In the genomic region with DNA sequence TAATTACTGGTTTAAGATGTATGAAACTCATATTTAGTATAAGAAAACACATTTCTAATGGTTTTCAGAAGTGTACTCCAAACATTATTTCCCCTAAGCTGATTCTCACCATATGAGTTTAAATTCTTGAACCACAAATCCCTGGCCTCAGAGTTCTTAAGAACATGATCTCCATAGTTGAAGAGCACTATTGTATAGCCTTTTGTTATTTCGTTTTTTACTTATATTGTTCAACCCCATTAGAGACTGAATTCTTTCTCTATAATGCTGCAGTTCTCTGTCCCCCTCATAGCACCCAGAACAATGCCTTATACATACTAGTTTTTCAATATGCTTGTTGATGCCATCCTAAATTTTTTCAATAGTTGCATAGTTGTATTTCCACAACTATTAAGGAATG, we compare ENCODE assay signal across 25 cellular contexts.
"Had no signal": no experiment of that assay in that cellular context is flagged by ENCODE, and none has a peak within 500 bp of the region (broad histone marks: within the 10 kb centered on the region; RNA-seq: fewer than 3 reads in every experiment).

No MANE protein-coding gene starts in this region.

- H3K4me3 ChIP-seq: colonic mucosa, coronary artery, dorsolateral prefrontal cortex, esophagus muscularis mucosa, esophagus squamous epithelium, gastrocnemius medialis, gastroesophageal sphincter, heart left ventricle, heart right ventricle had no signal

- H3K4me1 ChIP-seq: colonic mucosa, gastrocnemius medialis had no signal

- H3K4me3 Mint-ChIP-seq: dendritic cell treated with granulocyte-macrophage colony-stimulating factor and Interleukin-4, amounts not matched to agents 40 ng/mL and 50 ng/mL, for 4 days; effector memory CD8-positive, alpha-beta T cell; endodermal cell had no signal

- ATAC-seq: effector memory CD8-positive, alpha-beta T cell; esophagus mucosa; foreskin keratinocyte; gastrocnemius medialis; gastroesophageal sphincter; heart left ventricle; heart right ventricle had no signal

- H3K27me3 ChIP-seq: colonic mucosa, dorsolateral prefrontal cortex, esophagus muscularis mucosa, esophagus squamous epithelium, foreskin keratinocyte, gastrocnemius medialis, gastroesophageal sphincter, heart left ventricle, heart right ventricle had no signal

- H3K27ac ChIP-seq: colonic mucosa, coronary artery, dorsolateral prefrontal cortex, epithelial cell of prostate, esophagus squamous epithelium, foreskin keratinocyte, gastrocnemius medialis, heart left ventricle, heart right ventricle had no signal

- H3K9me3 ChIP-seq: colonic mucosa, esophagus squamous epithelium, gastrocnemius medialis, heart left ventricle, heart right ventricle had no signal

- H3K27me3 Mint-ChIP-seq: dendritic cell treated with granulocyte-macrophage colony-stimulating factor and Interleukin-4, amounts not matched to agents 40 ng/mL and 50 ng/mL, for 4 days had no signal

- H3K36me3 ChIP-seq: colonic mucosa, esophagus muscularis mucosa, esophagus squamous epithelium, gastrocnemius medialis, gastroesophageal sphincter, heart left ventricle, heart right ventricle had no signal

- DNase-seq: colonic mucosa; cortex of kidney; dermis blood vessel endothelial cell; dorsolateral prefrontal cortex; effector CD4-positive, alpha-beta T cell; effector CD8-positive, alpha-beta T cell; effector memory CD4-positive, alpha-beta T cell; effector memory CD8-positive, alpha-beta T cell; endodermal cell; erythroblast; esophagus squamous epithelium; foreskin fibroblast; foreskin keratinocyte; foreskin melanocyte; gastrocnemius medialis; glutamatergic neuron; head of caudate nucleus; heart left ventricle; heart right ventricle had no signal

- H3K27ac Mint-ChIP-seq: dendritic cell treated with granulocyte-macrophage colony-stimulating factor and Interleukin-4, amounts not matched to agents 40 ng/mL and 50 ng/mL, for 4 days; effector memory CD8-positive, alpha-beta T cell; endodermal cell had no signal

- H3K9me3 Mint-ChIP-seq: dendritic cell treated with granulocyte-macrophage colony-stimulating factor and Interleukin-4, amounts not matched to agents 40 ng/mL and 50 ng/mL, for 4 days; effector memory CD8-positive, alpha-beta T cell had no signal
